ENCODE assay signal across 11 cellular contexts in genomic region chr4:113564493-113564892, GRCh38.
DNase-seq lines count a peak whose midpoint lies in the region; ATAC-seq, FAIRE-seq and TF ChIP-seq lines count a peak whose summit lies in the region.
"Had no signal": no experiment of that assay in that cellular context is flagged by ENCODE, and none has a peak within 500 bp of the region (broad histone marks: within the 10 kb centered on the region; RNA-seq: fewer than 3 reads in every experiment).

No MANE protein-coding gene starts in this region.

- H3K9ac ChIP-seq in BLaER1 (peak overlapping the region; percentile 67), PC-3 (ENCODE audit: low read length) (no peak overlapping the region)

- H3K27ac ChIP-seq in BLaER1 (peak overlapping the region; percentile 97), PC-3 (ENCODE audit: low read length) (no peak overlapping the region), right atrium auricular region (no peak overlapping the region)
- H3K27ac ChIP-seq: C4-2B, psoas muscle had no signal

- no peak for TF ChIP-seq CTCF in PC-3 (conservative IDR thresholded peaks at IDR 0.05; ENCODE audit: low read depth, low read length)
- no peak for TF ChIP-seq CTCF in right atrium auricular region (IDR thresholded peaks at IDR 0.05)

- peak overlapping the region; percentile 86 for H3K4me2 ChIP-seq in BLaER1
- no peak overlapping the region for H3K4me2 ChIP-seq in PC-3 (ENCODE audit: low read length)

- intact Hi-C loops in PC-3 (cut with micrococcal nuclease), result no loop called here

- no peaks in the 10 kb centered on the region for H3K9me2 ChIP-seq in PC-3 (replicated peaks; ENCODE audit: low read length)

- H3F3A ChIP-seq in PC-3 (ENCODE audit: low read length, unreplicated experiment), result no peaks in the 10 kb centered on the region

- no peak for FAIRE-seq in HTR-8/SVneo (lab: Jason Lieb, UNC)

- H3K4me3 ChIP-seq in BLaER1, result no peak overlapping the region
- no peak overlapping the region for H3K4me3 ChIP-seq in PC-3 (ENCODE audit: low read length)
- H3K4me3 ChIP-seq in right atrium auricular region, result no peak overlapping the region
- H3K4me3 ChIP-seq: psoas muscle had no signal

- DNase-seq in NAMALWA (ENCODE audit: low spot score), result peak; percentile 79
- no peak for DNase-seq in occipital lobe (lab: John Stamatoyannopoulos, UW)
- no peak for DNase-seq in PC-3
- DNase-seq in right atrium auricular region (ENCODE audit: low spot score), result no peak
- no peak for DNase-seq in HTR-8/SVneo (ENCODE audit: insufficient read length, low spot score)
- DNase-seq: activated CD4-positive, alpha-beta T cell treated with anti-CD3 and anti-CD28 coated beads for 48 hours; psoas muscle had no signal

- POLR2A ChIA-PET in PC-3 (lab: Charles Lee; ENCODE audit: unreplicated experiment), result no interaction called here

- H4K20me1 ChIP-seq in BLaER1, result no peaks in the 10 kb centered on the region
- H4K20me1 ChIP-seq in PC-3 (ENCODE audit: low read length), result no peaks in the 10 kb centered on the region

- ATAC-seq in GM19395 (IDR thresholded peaks at IDR 0.05; ENCODE audit: unreplicated experiment) (peak; percentile 34), HG02973 (IDR thresholded peaks at IDR 0.05; ENCODE audit: unreplicated experiment) (peak; percentile 34), PC-3 (no peak)

- H3K4me1 ChIP-seq in BLaER1 (peaks cover 86% of the 10 kb centered on the region), PC-3 (ENCODE audit: insufficient read depth, low read length) (peaks cover 10% of the 10 kb centered on the region; the same call in 1 of the 2 replicates), right atrium auricular region (peaks cover 0 to 19% of the 10 kb centered on the region in 2 donors)
- H3K4me1 ChIP-seq: psoas muscle had no signal

- H3K79me2 ChIP-seq in PC-3 (ENCODE audit: low read length), result no peaks in the 10 kb centered on the region

- H3K9me3 ChIP-seq in BLaER1, result peaks cover 4% of the 10 kb centered on the region; the same call in 1 of the 2 replicates
- no peaks in the 10 kb centered on the region for H3K9me3 ChIP-seq in PC-3 (ENCODE audit: low read length)
- H3K9me3 ChIP-seq in right atrium auricular region, result no peaks in the 10 kb centered on the region
- H3K9me3 ChIP-seq: psoas muscle had no signal

- no TSS peak for BruUV-seq in PC-3 (replicated peaks; lab: Mats Ljungman, UMichigan)

- H3K36me3 ChIP-seq in BLaER1 (peaks cover 29% of the 10 kb centered on the region), PC-3 (ENCODE audit: low read depth, low read length) (no peaks in the 10 kb centered on the region), right atrium auricular region (no peaks in the 10 kb centered on the region)

- H3K27me3 ChIP-seq in BLaER1, result no peaks in the 10 kb centered on the region
- no peaks in the 10 kb centered on the region for H3K27me3 ChIP-seq in PC-3 (ENCODE audit: low read length)
- H3K27me3 ChIP-seq in right atrium auricular region, result no peaks in the 10 kb centered on the region

- CTCF ChIA-PET in PC-3 (lab: Charles Lee), result no interaction called here

- no peak overlapping the region for H2AFZ ChIP-seq in PC-3 (ENCODE audit: low read length)
